ENCODE assay signal across 8 cellular contexts in the genomic region with DNA sequence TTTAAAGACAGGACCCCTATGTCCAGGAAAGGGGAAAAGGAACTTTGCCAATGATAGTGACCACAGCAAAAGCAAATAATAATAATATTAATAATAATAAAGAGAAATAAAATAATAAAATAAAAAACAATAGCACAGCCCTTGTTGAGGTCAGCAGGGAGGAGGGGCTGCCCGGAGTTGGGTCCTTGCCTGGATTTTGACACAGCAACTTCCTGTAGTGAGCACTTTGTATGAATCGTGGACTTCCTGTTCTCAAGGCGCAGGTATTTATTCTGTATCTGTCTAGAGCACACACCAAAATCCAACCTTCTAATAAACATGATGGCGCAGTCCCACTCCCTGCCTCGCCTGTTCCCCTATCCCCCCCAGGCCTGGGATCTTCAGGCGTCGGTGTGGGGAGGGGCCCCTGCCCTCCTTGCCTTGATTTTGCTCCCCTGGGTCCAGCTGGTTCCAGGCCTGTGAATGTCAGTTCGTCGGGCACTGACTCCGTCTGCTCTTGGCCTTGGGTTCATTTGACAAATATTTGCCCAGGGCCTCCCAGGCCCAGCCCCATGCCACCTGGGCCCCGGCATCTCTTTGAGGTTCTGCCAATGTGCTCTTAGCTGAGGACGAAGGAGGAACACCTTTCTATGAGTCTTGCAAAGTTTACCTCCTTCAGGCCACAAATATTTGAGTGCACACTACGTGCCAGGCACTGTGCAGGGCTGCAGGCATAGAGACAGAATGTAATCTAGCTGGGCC. TPM values are rescaled to one million over a fixed set of nuclear protein-coding genes. Genes with fewer than 3 reads are reported as not detected.
DNase-seq lines count a peak whose midpoint lies in the region; ATAC-seq and TF ChIP-seq lines count a peak whose summit lies in the region.

No MANE protein-coding gene starts in this region.

- H3K79me2 ChIP-seq in OCI-LY1 (ENCODE audit: insufficient read depth, low read length): 0 out of 2 replicates have a peak, but pooled peaks cover 4% of the 10 kb centered on the region

- H3K9me3 Mint-ChIP-seq in CD8-positive, alpha-beta memory T cell: no peaks in the 10 kb centered on the region

- H3K27ac Mint-ChIP-seq in CD8-positive, alpha-beta memory T cell: peak overlapping the region; percentile 41 to 95 (median 80)

- H3K4me1 ChIP-seq in CD8-positive, alpha-beta memory T cell (ENCODE audit: insufficient read depth, low read length): peaks cover 42% of the 10 kb centered on the region
- H3K4me1 ChIP-seq in OCI-LY1 (ENCODE audit: insufficient read depth, low read length, severe bottlenecking) (peaks cover 47% of the 10 kb centered on the region), neutrophil (ENCODE audit: control insufficient read depth in 1 of 2, insufficient read depth in 1 of 2, low read depth in 1 of 2, low read length in 1 of 2) (peaks cover 42 to 45% of the 10 kb centered on the region in 2 experiments)

- CTCF ChIA-PET in CD8-positive, alpha-beta memory T cell (lab: Charles Lee): interaction anchor here (1.0 to 2.1 kb wide), 4 partner anchors 11 to 20 kb away, joined by 3 to 8 read pairs (median 4); no protein-coding TSS in a partner anchor

- no peaks in the 10 kb centered on the region for H3F3A ChIP-seq in OCI-LY1 (ENCODE audit: insufficient read depth, low read length)

- H2AFZ ChIP-seq in OCI-LY1 (ENCODE audit: low read length): no peak overlapping the region

- no peak overlapping the region for H3K4me2 ChIP-seq in OCI-LY1 (ENCODE audit: low read length)

- H3K36me3 Mint-ChIP-seq in CD8-positive, alpha-beta memory T cell: peaks cover 0 to 51% (median 2%) of the 10 kb centered on the region in 3 donors

- H3K27me3 Mint-ChIP-seq in CD8-positive, alpha-beta memory T cell: no peaks in the 10 kb centered on the region

- H3K9me3 ChIP-seq in CD8-positive, alpha-beta memory T cell (ENCODE audit: low read length): no peaks in the 10 kb centered on the region
- H3K9me3 ChIP-seq in OCI-LY1 (ENCODE audit: low read length) (no peaks in the 10 kb centered on the region), neutrophil (no peaks in the 10 kb centered on the region)

- no peak overlapping the region; the same call in 1 of the 2 replicates for H3K9ac ChIP-seq in OCI-LY1 (ENCODE audit: low read length)

- no peak for DNase-seq in CD8-positive, alpha-beta memory T cell
- DNase-seq in epithelial cell of prostate (ENCODE audit: low read depth, low spot score): no peak
- no peak for DNase-seq in inferior parietal cortex (ENCODE audit: extremely low spot score)

- TF ChIP-seq CTCF in OCI-LY1 (IDR thresholded peaks at IDR 0.05; ENCODE audit: low read length) (no peak), neutrophil (IDR thresholded peaks at IDR 0.05) (no peak)

- peaks cover 21% of the 10 kb centered on the region for H3K36me3 ChIP-seq in CD8-positive, alpha-beta memory T cell (ENCODE audit: insufficient read depth, low read length)
- H3K36me3 ChIP-seq in OCI-LY1 (ENCODE audit: insufficient read depth, low read length) (peaks cover 39% of the 10 kb centered on the region), neutrophil (peaks cover 58% of the 10 kb centered on the region)

- peak overlapping the region in 2 of 7 donors; percentile 13 to 28 for H3K4me3 Mint-ChIP-seq in CD8-positive, alpha-beta memory T cell

- POLR2A ChIA-PET in CD8-positive, alpha-beta memory T cell (lab: Charles Lee): interaction anchor here (0.8 to 4.2 kb wide), 3 partner anchors 11 to 16 kb away, joined by 3 to 51 read pairs (median 3); a partner anchor contains a TSS

- H3K9me2 ChIP-seq in OCI-LY1 (ENCODE audit: low read depth, low read length): no peaks in the 10 kb centered on the region

- H3K27me3 ChIP-seq in CD8-positive, alpha-beta memory T cell (ENCODE audit: insufficient read depth, low read length, poor library complexity, severe bottlenecking): no peaks in the 10 kb centered on the region
- H3K27me3 ChIP-seq in OCI-LY1 (ENCODE audit: insufficient read depth, low read length) (no peaks in the 10 kb centered on the region), neutrophil (peaks cover 4% of the 10 kb centered on the region)

- no peak overlapping the region for H3K4me3 ChIP-seq in CD8-positive, alpha-beta memory T cell (ENCODE audit: low read length)
- no peak overlapping the region for H3K4me3 ChIP-seq in OCI-LY1 (ENCODE audit: low read depth, low read length, poor library complexity, severe bottlenecking)
- peak overlapping the region; percentile 8 to 29 for H3K4me3 ChIP-seq in neutrophil (ENCODE audit: low read depth in 1 of 2, low read length in 1 of 2)

- ATAC-seq in HG03280 (IDR thresholded peaks at IDR 0.05; ENCODE audit: unreplicated experiment) (no peak), HG02870 (IDR thresholded peaks at IDR 0.05; ENCODE audit: unreplicated experiment) (no peak), HG02678 (IDR thresholded peaks at IDR 0.05; ENCODE audit: unreplicated experiment) (no peak)

- H3K4me1 Mint-ChIP-seq in CD8-positive, alpha-beta memory T cell: peaks cover 38 to 67% (median 42%) of the 10 kb centered on the region in 3 donors

- H3K27ac ChIP-seq in CD8-positive, alpha-beta memory T cell (ENCODE audit: low read depth, low read length): no peak overlapping the region
- H3K27ac ChIP-seq in OCI-LY1 (ENCODE audit: low read depth, low read length, poor library complexity, severe bottlenecking): peak overlapping the region; percentile 84
- peak overlapping the region; percentile 80 for H3K27ac ChIP-seq in epithelial cell of prostate
- H3K27ac ChIP-seq in neutrophil: peak overlapping the region; percentile 81

- no peaks in the 10 kb centered on the region for H4K20me1 ChIP-seq in OCI-LY1 (ENCODE audit: insufficient read depth, low read length)

RNA-seq across cellular contexts. Expression of a gene that starts 13.9 kb away (rescaled TPM):
- 10 to 100 TPM; 72.0 to 74.5 TPM for total RNA-seq in CD8-positive, alpha-beta memory T cell
- polyA plus RNA-seq in CD8-positive, alpha-beta memory T cell: 63.9 TPM

RNA-seq across cellular contexts. Expression of a gene that starts 56.0 kb away (rescaled TPM):
- 1 to 10 TPM; 8.7 TPM for total RNA-seq in CD8-positive, alpha-beta memory T cell
- 5.7 TPM for polyA plus RNA-seq in CD8-positive, alpha-beta memory T cell

RNA-seq across cellular contexts. Expression of a gene that starts 56.3 kb away (rescaled TPM):
- 10 to 100 TPM; 27.6 to 30.6 TPM for total RNA-seq in CD8-positive, alpha-beta memory T cell
- 10.1 TPM for polyA plus RNA-seq in CD8-positive, alpha-beta memory T cell

Comparison
In these comparisons a context has a peak if more than half of its experiments do, and no peak if none do; other contexts are left out.
1. H3K4me3 ChIP-seq: peak in neutrophil (2 of 2); none in CD8-positive, alpha-beta memory T cell (single experiment) and OCI-LY1 (single experiment).